Comparison of ENCODE assay signal across 19 cellular contexts in the genomic region with DNA sequence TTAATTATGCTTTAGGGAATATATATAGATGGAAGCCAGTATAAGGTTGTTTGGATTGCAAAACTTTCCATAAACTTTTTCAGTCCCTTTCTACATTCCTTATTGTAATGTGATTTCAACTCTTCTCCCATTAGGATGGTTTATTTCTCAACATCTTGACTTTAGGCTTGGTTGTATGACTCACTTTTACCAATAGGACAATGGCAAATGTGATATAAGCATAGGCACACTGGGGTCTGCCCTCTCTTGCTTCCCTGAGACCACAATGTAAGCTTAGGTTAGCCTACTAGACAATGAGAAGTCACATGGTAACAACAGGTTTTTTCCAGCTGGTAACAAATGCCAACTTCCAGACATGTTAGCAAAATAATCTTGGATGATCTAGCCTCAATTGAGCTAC.
"Had no signal": no experiment of that assay in that cellular context is flagged by ENCODE, and none has a peak within 500 bp of the region (broad histone marks: within the 10 kb centered on the region; RNA-seq: fewer than 3 reads in every experiment).

No MANE protein-coding gene starts in this region.

- H3K27ac ChIP-seq: breast epithelium, lower lobe of right lung, neural progenitor cell, ovary, spleen, stomach, testis had no signal

- H3K9ac ChIP-seq: neural progenitor cell had no signal

- H3K9me3 ChIP-seq: breast epithelium, ovary, spleen, stomach, testis had no signal

- H3K4me2 ChIP-seq: neural progenitor cell had no signal

- DNase-seq: activated CD4-positive, alpha-beta memory T cell treated with anti-CD3 and anti-CD28 coated beads for 36 hours; activated CD4-positive, alpha-beta T cell treated with anti-CD3 and anti-CD28 coated beads for 1 hour; activated CD8-positive, alpha-beta memory T cell treated with anti-CD3 and anti-CD28 coated beads, Interleukin-2, amount 10 ng/mL, durations not matched to agents 7 days and 5 days; activated gamma-delta T cell treated with Interleukin-2 at 50 U/mL for 16 hours; activated naive CD8-positive, alpha-beta T cell treated with anti-CD3 and anti-CD28 coated beads, Interleukin-2, amount 10 ng/mL, durations not matched to agents 7 days and 5 days; activated T-cell treated with anti-CD3 and anti-CD28 coated beads, Interleukin-2, amount 50 U/mL, for 1 hour; aorta; cerebellar nuclear complex; effector memory CD4-positive, alpha-beta T cell; left colon; lower lobe of right lung; ovary; spleen; stomach; SW 1271; testis had no signal

- ATAC-seq: activated CD8-positive, alpha-beta memory T cell treated with anti-CD3 and anti-CD28 coated beads, Interleukin-2, amount 10 ng/mL, durations not matched to agents 7 days and 5 days; left colon; lower lobe of right lung; sciatic nerve had no signal

- H3K4me3 ChIP-seq: breast epithelium, lower lobe of right lung, neural progenitor cell, ovary, spleen, stomach, testis had no signal

- H3K4me1 ChIP-seq: breast epithelium, lower lobe of right lung, neural progenitor cell, spleen had no signal

- H3K36me3 ChIP-seq: breast epithelium, lower lobe of right lung, neural progenitor cell, ovary, spleen, stomach had no signal

- H2AFZ ChIP-seq: neural progenitor cell had no signal

- H3K27me3 ChIP-seq: breast epithelium, neural progenitor cell, ovary, spleen, stomach, testis had no signal
